In the genomic region with DNA sequence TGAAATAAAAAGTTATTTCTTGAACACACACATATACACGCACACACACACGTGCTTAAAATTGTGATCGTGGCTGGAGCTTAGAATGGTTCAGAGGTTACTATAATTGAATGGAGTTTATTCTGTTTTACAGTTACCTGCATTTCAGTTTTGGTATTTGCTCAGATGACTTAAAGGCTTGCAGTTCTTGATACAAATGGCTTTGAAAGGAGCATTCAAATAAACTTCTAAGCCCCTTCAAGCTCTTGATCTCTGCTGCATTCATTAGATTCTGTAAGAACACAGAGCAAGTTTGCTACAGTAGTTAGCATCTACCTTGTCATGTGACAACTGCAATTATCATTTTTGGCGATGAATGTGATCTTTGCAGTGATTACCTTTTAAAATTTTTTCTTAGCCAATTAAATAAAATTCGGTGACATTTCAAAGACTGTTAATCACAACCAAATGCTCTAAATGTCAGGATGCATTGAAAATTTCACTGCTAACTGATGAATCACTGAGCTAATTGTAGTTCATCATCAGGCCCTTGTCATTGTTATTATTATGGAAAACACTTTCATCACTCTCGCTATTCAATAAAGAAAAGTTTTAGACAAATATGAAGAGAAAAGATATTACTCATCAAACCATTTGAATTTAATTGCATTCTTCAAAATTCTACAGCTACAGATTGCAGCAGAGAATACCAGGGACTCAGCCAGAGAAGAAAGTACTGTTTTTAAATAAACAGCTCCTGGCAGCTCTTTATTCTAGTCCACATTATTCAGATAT, we compare ENCODE assay signal across 26 cellular contexts.
DNase-seq lines count a peak whose midpoint lies in the region; FAIRE-seq and TF ChIP-seq lines count a peak whose summit lies in the region.
"Had no signal": no experiment of that assay in that cellular context is flagged by ENCODE, and none has a peak within 500 bp of the region (broad histone marks: within the 10 kb centered on the region; RNA-seq: fewer than 3 reads in every experiment).

No MANE protein-coding gene starts in this region.

- TF ChIP-seq POLR2A in H1 (IDR thresholded peaks at IDR 0.05; ENCODE audit: control extremely low read depth in 1 of 2, low read depth in 2 of 2, low read length in 2 of 2) = peak in 1 of 2 experiments; percentile 71; a peak in 1 of 3 replicates

- peaks cover 0 to 9% of the 10 kb centered on the region in 2 experiments; a peak in 2 of 4 replicates for H3K79me2 ChIP-seq in H1 (ENCODE audit: control insufficient read depth in 1 of 2, insufficient read depth in 2 of 2, low read length in 2 of 2)

- DNase-seq in Ammon's horn (ENCODE audit: low spot score) (peak; percentile 8), H1 (ENCODE audit: low read depth in 1 of 2, low spot score in 2 of 2) (no peak), NCI-H82 treated with DMSO at 0.1 percent for 48 hours (lab: John Stamatoyannopoulos, UW; ENCODE audit: unreplicated experiment) (no peak), foreskin melanocyte (no peak), T1000 (lab: John Stamatoyannopoulos, UW) (no peak), CD1c-positive myeloid dendritic cell (ENCODE audit: extremely low spot score) (no peak)
- DNase-seq: ACHN; AML-193; C1 segment of cervical spinal cord; CD8-positive, alpha-beta memory T cell; DMS 273 treated with DMSO at 0.1 percent for 48 hours; DMS79; GF-D8; H7; NCI-H1105; NCI-H1436 treated with DMSO at 0.1 percent for 48 hours; NCI-H187 treated with DMSO at 0.1 percent for 48 hours; NCI-H2171 treated with DMSO at 0.1 percent for 48 hours; NCI-H345; NCI-H524; NCI-H774; PC-9; SJCRH30; T-cell had no signal

- CTCF ChIA-PET in H1 (lab: Charles Lee; ENCODE audit: partially characterized antibody) = interaction anchor here (2.4 to 3.0 kb wide), 2 partner anchors 93 to 198 kb away, joined by 6 to 14 read pairs; no protein-coding TSS in a partner anchor

- H2BK15ac ChIP-seq in H1 (ENCODE audit: low read length) = no peak overlapping the region

- peak overlapping the region; percentile 53; the same call in 1 of the 2 replicates for H3K27ac ChIP-seq in HUES64 (ENCODE audit: low read depth, low read length)
- no peak overlapping the region for H3K27ac ChIP-seq in H1 (ENCODE audit: low read depth, low read length)
- H3K27ac ChIP-seq: PC-9, SJCRH30 had no signal

- no peak overlapping the region for H2AK5ac ChIP-seq in H1 (ENCODE audit: low read depth, low read length)

- WGBS in HUES64 = 89% methylated on average over 3 of the region's 6 CpGs
- WGBS in H1 (ENCODE audit: extremely low coverage in 1 of 2, insufficient coverage in 1 of 2, insufficient read length in 1 of 2, insufficient replicate concordance in 2 of 2, low coverage in 1 of 2, low lambda C conversion rate in 2 of 2, missing lambda C conversion rate in 1 of 2), 2 experiments = 91% methylated on average over 6 of the region's 6 CpGs; no CpG with 5 or more reads in 1 of the 2 experiments

- H3K27me3 ChIP-seq in HUES64 (ENCODE audit: insufficient read depth, low read length) (no peaks in the 10 kb centered on the region), H1 (replicated peaks in 1 of 4; ENCODE audit: control insufficient read depth in 3 of 4, extremely low read depth in 1 of 4, insufficient read depth in 3 of 4, low read length in 3 of 4) (no peaks in the 10 kb centered on the region; a peak in 2 of 7 replicates)

- no peak overlapping the region for H3K18ac ChIP-seq in H1 (ENCODE audit: extremely low read depth, low read length)

- no peak overlapping the region for H3K14ac ChIP-seq in H1 (ENCODE audit: insufficient read length)

- H3K56ac ChIP-seq in H1 (replicated peaks; ENCODE audit: insufficient read length, low read depth, low read length) = no peak overlapping the region

- H3K79me1 ChIP-seq in H1 (ENCODE audit: low read depth, low read length) = 0 out of 2 replicates have a peak, but pooled peaks cover 2% of the 10 kb centered on the region

- no peak overlapping the region for H2AFZ ChIP-seq in H1 (ENCODE audit: low read length)
- H2AFZ ChIP-seq: PC-9 had no signal

- H3K9me3 ChIP-seq in HUES64 (ENCODE audit: insufficient read depth, low read depth, low read length) (no peaks in the 10 kb centered on the region), H1 (ENCODE audit: insufficient read depth in 2 of 2, low read depth in 1 of 2, low read length in 1 of 2) (no peaks in the 10 kb centered on the region)
- H3K9me3 ChIP-seq: SJCRH30 had no signal

- H3K9ac ChIP-seq in HUES64 (ENCODE audit: low read depth, low read length) = no peak overlapping the region
- H3K9ac ChIP-seq in H1 (replicated peaks in 1 of 4; ENCODE audit: extremely low read depth in 1 of 4, low read depth in 3 of 4, low read length in 3 of 4) = no peak overlapping the region

- TF ChIP-seq CTCF in H1 (IDR thresholded peaks at IDR 0.05; ENCODE audit: control extremely low read depth in 1 of 3, insufficient read depth in 1 of 3, low read depth in 1 of 3, low read length in 3 of 3) = no peak

- H3K36me3 ChIP-seq in HUES64 (ENCODE audit: insufficient read depth, low read length) (peaks cover 45% of the 10 kb centered on the region), H1 (ENCODE audit: control insufficient read depth in 2 of 4, insufficient read depth in 4 of 4, low read length in 3 of 4) (peaks cover 20 to 48% (median 32%) of the 10 kb centered on the region in 4 experiments)
- H3K36me3 ChIP-seq: SJCRH30 had no signal

- no peak overlapping the region for H2BK120ac ChIP-seq in H1 (replicated peaks; ENCODE audit: low read depth, low read length)

- peaks cover 11% of the 10 kb centered on the region in 2 experiments for H4K20me1 ChIP-seq in H1 (replicated peaks in 1 of 2; ENCODE audit: control insufficient read depth in 1 of 2, insufficient read depth in 2 of 2, low read length in 2 of 2)

- no peak for TF ChIP-seq EP300 in H1 (IDR thresholded peaks at IDR 0.05; ENCODE audit: borderline replicate concordance in 1 of 2, low read depth in 2 of 2, low read length in 2 of 2)

- H3K4me2 ChIP-seq in H1 (ENCODE audit: insufficient read depth in 1 of 2, low read depth in 2 of 2, low read length in 2 of 2) = no peak overlapping the region
- H3K4me2 ChIP-seq: PC-9 had no signal

- no peak overlapping the region for H4K5ac ChIP-seq in H1 (ENCODE audit: insufficient read length, low read depth, low read length)

- H2BK5ac ChIP-seq in H1 (ENCODE audit: low read depth, low read length) = no peak overlapping the region

- FAIRE-seq in H1 (lab: Jason Lieb, UNC) = no peak
- FAIRE-seq: GM12892 had no signal

- H3K4me3 ChIP-seq in HUES64 (ENCODE audit: low read length) = no peak overlapping the region
- H3K4me3 ChIP-seq in H1 (ENCODE audit: extremely low read depth in 1 of 4, insufficient read depth in 2 of 4, low read depth in 3 of 4, low read length in 4 of 4) = no peak overlapping the region
- H3K4me3 ChIP-seq: PC-9, SJCRH30 had no signal

- H4K91ac ChIP-seq in H1 (replicated peaks; ENCODE audit: insufficient read length, low read length) = no peak overlapping the region

- no peak overlapping the region for H2BK20ac ChIP-seq in H1 (ENCODE audit: low read length)

- H3K4me1 ChIP-seq in HUES64 (ENCODE audit: insufficient read depth, low read length) = peaks cover 23% of the 10 kb centered on the region
- H3K4me1 ChIP-seq in H1 (replicated peaks in 1 of 4; ENCODE audit: control insufficient read depth in 3 of 4, insufficient read depth in 4 of 4, low read length in 3 of 4) = peaks cover 4 to 11% (median 7%) of the 10 kb centered on the region in 4 experiments; a peak in 5 of 7 replicates
- H3K4me1 ChIP-seq: SJCRH30 had no signal

- no peak overlapping the region for H4K8ac ChIP-seq in H1 (ENCODE audit: extremely low read depth, insufficient read depth, low read length)

- no peak overlapping the region for H3K4ac ChIP-seq in H1 (replicated peaks; ENCODE audit: insufficient read length, low read depth, low read length)

- H3K23ac ChIP-seq in H1 (ENCODE audit: insufficient read length) = no peak overlapping the region

- H2BK12ac ChIP-seq in H1 (ENCODE audit: low read depth, low read length) = no peak overlapping the region

- H3K23me2 ChIP-seq in H1 (ENCODE audit: low read depth, low read length) = peaks cover 2% of the 10 kb centered on the region; the same call in 1 of the 2 replicates

- no peak for TF ChIP-seq RAD21 in H1 (IDR thresholded peaks at IDR 0.05 in 1 of 2, conservative IDR thresholded peaks at IDR 0.05 in 1 of 2; ENCODE audit: low read depth in 2 of 2, low read length in 2 of 2)

- POLR2A ChIA-PET in H1 (lab: Charles Lee; ENCODE audit: partially characterized antibody) = interaction anchor here (0.9 to 7.8 kb wide), 28 partner anchors 8 to 202 kb away, joined by 3 to 87 read pairs (median 5); no protein-coding TSS in a partner anchor

TF ChIP-seq in H1, 55 proteins besides CTCF, POLR2A, EP300 and RAD21 (continues in another document):
- TF ChIP-seq POU5F1 (IDR thresholded peaks at IDR 0.05; ENCODE audit: low read depth, low read length) (no peak), SIN3A (conservative IDR thresholded peaks at IDR 0.05 in 1 of 2, IDR thresholded peaks at IDR 0.05 in 1 of 2; ENCODE audit: low read depth in 1 of 2, low read length in 2 of 2) (0 out of 4 replicates have a peak, but pooled peaks of 1 of the 2 experiments have one; percentile 18), CHD2 (IDR thresholded peaks at IDR 0.05; ENCODE audit: low read length) (peak; percentile 43; the same call in 1 of the 2 replicates), CBX5 (IDR thresholded peaks at IDR 0.05; ENCODE audit: low read depth, low read length) (no peak), BCL11A (IDR thresholded peaks at IDR 0.05; ENCODE audit: low read depth in 2 of 2, low read length in 2 of 2) (no peak), POLR2AphosphoS5 (IDR thresholded peaks at IDR 0.05; ENCODE audit: low read depth, low read length) (peak; percentile 80; the same call in 1 of the 2 replicates), SIRT6 (IDR thresholded peaks at IDR 0.05; ENCODE audit: low read length) (no peak), EZH2 (IDR thresholded peaks at IDR 0.05; ENCODE audit: low read depth, low read length, severe bottlenecking) (no peak)
- TF ChIP-seq, protein P1, sequence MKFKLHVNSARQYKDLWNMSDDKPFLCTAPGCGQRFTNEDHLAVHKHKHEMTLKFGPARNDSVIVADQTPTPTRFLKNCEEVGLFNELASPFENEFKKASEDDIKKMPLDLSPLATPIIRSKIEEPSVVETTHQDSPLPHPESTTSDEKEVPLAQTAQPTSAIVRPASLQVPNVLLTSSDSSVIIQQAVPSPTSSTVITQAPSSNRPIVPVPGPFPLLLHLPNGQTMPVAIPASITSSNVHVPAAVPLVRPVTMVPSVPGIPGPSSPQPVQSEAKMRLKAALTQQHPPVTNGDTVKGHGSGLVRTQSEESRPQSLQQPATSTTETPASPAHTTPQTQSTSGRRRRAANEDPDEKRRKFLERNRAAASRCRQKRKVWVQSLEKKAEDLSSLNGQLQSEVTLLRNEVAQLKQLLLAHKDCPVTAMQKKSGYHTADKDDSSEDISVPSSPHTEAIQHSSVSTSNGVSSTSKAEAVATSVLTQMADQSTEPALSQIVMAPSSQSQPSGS (IDR thresholded peaks at IDR 0.05; ENCODE audit: low read length) = no peak; the same call in 1 of the 2 replicates
